ENCODE assay signal across 21 cellular contexts in genomic region chr5:113607361-113607760, GRCh38.
"Had no signal": no experiment of that assay in that cellular context is flagged by ENCODE, and none has a peak within 500 bp of the region (broad histone marks: within the 10 kb centered on the region; RNA-seq: fewer than 3 reads in every experiment).

No MANE protein-coding gene starts in this region.

- ATAC-seq: activated CD4-positive, CD25-positive, alpha-beta regulatory T cell treated with anti-CD3 and anti-CD28 coated beads, Interleukin-2, amount 50 U/mL, for 24 hours; activated T-cell treated with anti-CD3 and anti-CD28 coated beads, Interleukin-2, amount 50 U/mL, for 72 hours had no signal

- DNase-seq: activated CD4-positive, alpha-beta T cell treated with anti-CD3 and anti-CD28 coated beads for 4 hours; activated CD8-positive, alpha-beta memory T cell treated with anti-CD3 and anti-CD28 coated beads, Interleukin-2, amount 50 U/mL, for 4 hours; activated CD8-positive, alpha-beta T cell treated with anti-CD3 and anti-CD28 coated beads for 36 hours; activated gamma-delta T cell treated with Interleukin-2 at 50 U/mL for 16 hours; activated naive CD4-positive, alpha-beta T cell treated with anti-CD3 and anti-CD28 coated beads, Interleukin-2, amount 10 ng/mL, durations not matched to agents 7 days and 5 days; activated naive CD8-positive, alpha-beta T cell treated with anti-CD3 and anti-CD28 coated beads for 36 hours; activated T-cell treated with anti-CD3 and anti-CD28 coated beads, Interleukin-2, amount 50 U/mL, for 72 hours; brain microvascular endothelial cell; cerebellar nuclear complex; Karpas-422; NCI-H1105; NCI-H1436; NCI-H2081 treated with DMSO at 0.1 percent for 48 hours; NCI-H2171; NCI-H226; NCI-H526; NCI-H774 had no signal

- H3K36me3 ChIP-seq: brain microvascular endothelial cell, cardiac muscle cell had no signal

- H3K27ac Mint-ChIP-seq: activated CD8-positive, alpha-beta T cell treated with anti-CD3 and anti-CD28 coated beads for 36 hours; activated naive CD8-positive, alpha-beta T cell treated with anti-CD3 and anti-CD28 coated beads for 36 hours; activated T-cell treated with anti-CD3 and anti-CD28 coated beads, Interleukin-2, amount 50 U/mL, for 72 hours; activated T-helper 2 cell treated with anti-CD3 and anti-CD28 coated beads, Interferon-gamma antibody, Interleukin-2, Interleukin-4, amounts not matched to agents 10 μg/mL and 5 μg/mL and 100 μg/mL, durations not matched to agents 14 hours and 24 hours and 36 hours had no signal

- H3K27me3 ChIP-seq: brain microvascular endothelial cell, cardiac muscle cell had no signal

- H3K4me3 ChIP-seq: cardiac muscle cell, SK-N-MC had no signal

- H3K27ac ChIP-seq: brain microvascular endothelial cell, cardiac muscle cell, SK-N-MC had no signal

- H3K4me3 Mint-ChIP-seq: activated CD8-positive, alpha-beta T cell treated with anti-CD3 and anti-CD28 coated beads for 36 hours; activated naive CD4-positive, alpha-beta T cell treated with anti-CD3 and anti-CD28 coated beads, Interleukin-2, amount 10 ng/mL, durations not matched to agents 7 days and 5 days; activated naive CD8-positive, alpha-beta T cell treated with anti-CD3 and anti-CD28 coated beads for 36 hours; activated T-cell treated with anti-CD3 and anti-CD28 coated beads, Interleukin-2, amount 50 U/mL, for 72 hours had no signal

- H3K36me3 Mint-ChIP-seq: activated naive CD4-positive, alpha-beta T cell treated with anti-CD3 and anti-CD28 coated beads, Interleukin-2, amount 10 ng/mL, durations not matched to agents 7 days and 5 days; activated naive CD8-positive, alpha-beta T cell treated with anti-CD3 and anti-CD28 coated beads for 36 hours had no signal

- H3K9me3 Mint-ChIP-seq: activated CD8-positive, alpha-beta T cell treated with anti-CD3 and anti-CD28 coated beads for 36 hours; activated naive CD8-positive, alpha-beta T cell treated with anti-CD3 and anti-CD28 coated beads for 36 hours; activated T-cell treated with anti-CD3 and anti-CD28 coated beads, Interleukin-2, amount 50 U/mL, for 72 hours; activated T-helper 2 cell treated with anti-CD3 and anti-CD28 coated beads, Interferon-gamma antibody, Interleukin-2, Interleukin-4, amounts not matched to agents 10 μg/mL and 5 μg/mL and 100 μg/mL, durations not matched to agents 14 hours and 24 hours and 36 hours had no signal
